1 cellular context compared by ENCODE assay signal in genomic region chr11:71568707-71569349, GRCh38.
TF ChIP-seq lines count a peak whose summit lies in the region.

No MANE protein-coding gene starts in this region.

TF ChIP-seq in GM23338, 12 proteins besides CTCF, POLR2A, EP300 and RAD21 (continued from another document):
- TF ChIP-seq, protein P1, sequence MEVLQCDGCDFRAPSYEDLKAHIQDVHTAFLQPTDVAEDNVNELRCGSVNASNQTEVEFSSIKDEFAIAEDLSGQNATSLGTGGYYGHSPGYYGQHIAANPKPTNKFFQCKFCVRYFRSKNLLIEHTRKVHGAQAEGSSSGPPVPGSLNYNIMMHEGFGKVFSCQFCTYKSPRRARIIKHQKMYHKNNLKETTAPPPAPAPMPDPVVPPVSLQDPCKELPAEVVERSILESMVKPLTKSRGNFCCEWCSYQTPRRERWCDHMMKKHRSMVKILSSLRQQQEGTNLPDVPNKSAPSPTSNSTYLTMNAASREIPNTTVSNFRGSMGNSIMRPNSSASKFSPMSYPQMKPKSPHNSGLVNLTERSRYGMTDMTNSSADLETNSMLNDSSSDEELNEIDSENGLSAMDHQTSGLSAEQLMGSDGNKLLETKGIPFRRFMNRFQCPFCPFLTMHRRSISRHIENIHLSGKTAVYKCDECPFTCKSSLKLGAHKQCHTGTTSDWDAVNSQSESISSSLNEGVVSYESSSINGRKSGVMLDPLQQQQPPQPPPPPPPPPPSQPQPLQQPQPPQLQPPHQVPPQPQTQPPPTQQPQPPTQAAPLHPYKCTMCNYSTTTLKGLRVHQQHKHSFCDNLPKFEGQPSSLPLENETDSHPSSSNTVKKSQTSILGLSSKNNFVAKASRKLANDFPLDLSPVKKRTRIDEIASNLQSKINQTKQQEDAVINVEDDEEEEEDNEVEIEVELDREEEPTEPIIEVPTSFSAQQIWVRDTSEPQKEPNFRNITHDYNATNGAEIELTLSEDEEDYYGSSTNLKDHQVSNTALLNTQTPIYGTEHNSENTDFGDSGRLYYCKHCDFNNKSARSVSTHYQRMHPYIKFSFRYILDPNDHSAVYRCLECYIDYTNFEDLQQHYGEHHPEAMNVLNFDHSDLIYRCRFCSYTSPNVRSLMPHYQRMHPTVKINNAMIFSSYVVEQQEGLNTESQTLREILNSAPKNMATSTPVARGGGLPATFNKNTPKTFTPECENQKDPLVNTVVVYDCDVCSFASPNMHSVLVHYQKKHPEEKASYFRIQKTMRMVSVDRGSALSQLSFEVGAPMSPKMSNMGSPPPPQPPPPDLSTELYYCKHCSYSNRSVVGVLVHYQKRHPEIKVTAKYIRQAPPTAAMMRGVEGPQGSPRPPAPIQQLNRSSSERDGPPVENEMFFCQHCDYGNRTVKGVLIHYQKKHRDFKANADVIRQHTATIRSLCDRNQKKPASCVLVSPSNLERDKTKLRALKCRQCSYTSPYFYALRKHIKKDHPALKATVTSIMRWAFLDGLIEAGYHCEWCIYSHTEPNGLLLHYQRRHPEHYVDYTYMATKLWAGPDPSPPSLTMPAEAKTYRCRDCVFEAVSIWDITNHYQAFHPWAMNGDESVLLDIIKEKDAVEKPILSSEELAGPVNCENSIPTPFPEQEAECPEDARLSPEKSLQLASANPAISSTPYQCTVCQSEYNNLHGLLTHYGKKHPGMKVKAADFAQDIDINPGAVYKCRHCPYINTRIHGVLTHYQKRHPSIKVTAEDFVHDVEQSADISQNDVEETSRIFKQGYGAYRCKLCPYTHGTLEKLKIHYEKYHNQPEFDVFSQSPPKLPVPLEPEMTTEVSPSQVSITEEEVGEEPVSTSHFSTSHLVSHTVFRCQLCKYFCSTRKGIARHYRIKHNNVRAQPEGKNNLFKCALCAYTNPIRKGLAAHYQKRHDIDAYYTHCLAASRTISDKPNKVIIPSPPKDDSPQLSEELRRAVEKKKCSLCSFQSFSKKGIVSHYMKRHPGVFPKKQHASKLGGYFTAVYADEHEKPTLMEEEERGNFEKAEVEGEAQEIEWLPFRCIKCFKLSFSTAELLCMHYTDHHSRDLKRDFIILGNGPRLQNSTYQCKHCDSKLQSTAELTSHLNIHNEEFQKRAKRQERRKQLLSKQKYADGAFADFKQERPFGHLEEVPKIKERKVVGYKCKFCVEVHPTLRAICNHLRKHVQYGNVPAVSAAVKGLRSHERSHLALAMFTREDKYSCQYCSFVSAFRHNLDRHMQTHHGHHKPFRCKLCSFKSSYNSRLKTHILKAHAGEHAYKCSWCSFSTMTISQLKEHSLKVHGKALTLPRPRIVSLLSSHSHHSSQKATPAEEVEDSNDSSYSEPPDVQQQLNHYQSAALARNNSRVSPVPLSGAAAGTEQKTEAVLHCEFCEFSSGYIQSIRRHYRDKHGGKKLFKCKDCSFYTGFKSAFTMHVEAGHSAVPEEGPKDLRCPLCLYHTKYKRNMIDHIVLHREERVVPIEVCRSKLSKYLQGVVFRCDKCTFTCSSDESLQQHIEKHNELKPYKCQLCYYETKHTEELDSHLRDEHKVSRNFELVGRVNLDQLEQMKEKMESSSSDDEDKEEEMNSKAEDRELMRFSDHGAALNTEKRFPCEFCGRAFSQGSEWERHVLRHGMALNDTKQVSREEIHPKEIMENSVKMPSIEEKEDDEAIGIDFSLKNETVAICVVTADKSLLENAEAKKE (CRISPR knock-in tag; IDR thresholded peaks at IDR 0.05), result no peak
- TF ChIP-seq, protein P2, sequence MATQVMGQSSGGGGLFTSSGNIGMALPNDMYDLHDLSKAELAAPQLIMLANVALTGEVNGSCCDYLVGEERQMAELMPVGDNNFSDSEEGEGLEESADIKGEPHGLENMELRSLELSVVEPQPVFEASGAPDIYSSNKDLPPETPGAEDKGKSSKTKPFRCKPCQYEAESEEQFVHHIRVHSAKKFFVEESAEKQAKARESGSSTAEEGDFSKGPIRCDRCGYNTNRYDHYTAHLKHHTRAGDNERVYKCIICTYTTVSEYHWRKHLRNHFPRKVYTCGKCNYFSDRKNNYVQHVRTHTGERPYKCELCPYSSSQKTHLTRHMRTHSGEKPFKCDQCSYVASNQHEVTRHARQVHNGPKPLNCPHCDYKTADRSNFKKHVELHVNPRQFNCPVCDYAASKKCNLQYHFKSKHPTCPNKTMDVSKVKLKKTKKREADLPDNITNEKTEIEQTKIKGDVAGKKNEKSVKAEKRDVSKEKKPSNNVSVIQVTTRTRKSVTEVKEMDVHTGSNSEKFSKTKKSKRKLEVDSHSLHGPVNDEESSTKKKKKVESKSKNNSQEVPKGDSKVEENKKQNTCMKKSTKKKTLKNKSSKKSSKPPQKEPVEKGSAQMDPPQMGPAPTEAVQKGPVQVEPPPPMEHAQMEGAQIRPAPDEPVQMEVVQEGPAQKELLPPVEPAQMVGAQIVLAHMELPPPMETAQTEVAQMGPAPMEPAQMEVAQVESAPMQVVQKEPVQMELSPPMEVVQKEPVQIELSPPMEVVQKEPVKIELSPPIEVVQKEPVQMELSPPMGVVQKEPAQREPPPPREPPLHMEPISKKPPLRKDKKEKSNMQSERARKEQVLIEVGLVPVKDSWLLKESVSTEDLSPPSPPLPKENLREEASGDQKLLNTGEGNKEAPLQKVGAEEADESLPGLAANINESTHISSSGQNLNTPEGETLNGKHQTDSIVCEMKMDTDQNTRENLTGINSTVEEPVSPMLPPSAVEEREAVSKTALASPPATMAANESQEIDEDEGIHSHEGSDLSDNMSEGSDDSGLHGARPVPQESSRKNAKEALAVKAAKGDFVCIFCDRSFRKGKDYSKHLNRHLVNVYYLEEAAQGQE (IDR thresholded peaks at IDR 0.05; ENCODE audit: unreplicated experiment), result no peak
- TF ChIP-seq CREB1 (CRISPR knock-in tag; IDR thresholded peaks at IDR 0.05; ENCODE audit: low read depth), result no peak
- TF ChIP-seq STAT1 (IDR thresholded peaks at IDR 0.05; ENCODE audit: unreplicated experiment), result no peak
- TF ChIP-seq EZH2 (IDR thresholded peaks at IDR 0.05; ENCODE audit: low read depth, unreplicated experiment), result no peak
- TF ChIP-seq JUNB (IDR thresholded peaks at IDR 0.05; ENCODE audit: unreplicated experiment), result no peak
- TF ChIP-seq POLR2AphosphoS5 (IDR thresholded peaks at IDR 0.05; ENCODE audit: low read depth), result no peak
- TF ChIP-seq NANOG (IDR thresholded peaks at IDR 0.05; ENCODE audit: borderline replicate concordance), result no peak
- no peak for TF ChIP-seq ZNF331 (CRISPR knock-in tag; IDR thresholded peaks at IDR 0.05; ENCODE audit: low read depth)
- TF ChIP-seq ZNF114 (CRISPR knock-in tag; IDR thresholded peaks at IDR 0.05), result no peak
- no peak for TF ChIP-seq EZH2phosphoT487 (IDR thresholded peaks at IDR 0.05; ENCODE audit: unreplicated experiment)
